In the genomic region with DNA sequence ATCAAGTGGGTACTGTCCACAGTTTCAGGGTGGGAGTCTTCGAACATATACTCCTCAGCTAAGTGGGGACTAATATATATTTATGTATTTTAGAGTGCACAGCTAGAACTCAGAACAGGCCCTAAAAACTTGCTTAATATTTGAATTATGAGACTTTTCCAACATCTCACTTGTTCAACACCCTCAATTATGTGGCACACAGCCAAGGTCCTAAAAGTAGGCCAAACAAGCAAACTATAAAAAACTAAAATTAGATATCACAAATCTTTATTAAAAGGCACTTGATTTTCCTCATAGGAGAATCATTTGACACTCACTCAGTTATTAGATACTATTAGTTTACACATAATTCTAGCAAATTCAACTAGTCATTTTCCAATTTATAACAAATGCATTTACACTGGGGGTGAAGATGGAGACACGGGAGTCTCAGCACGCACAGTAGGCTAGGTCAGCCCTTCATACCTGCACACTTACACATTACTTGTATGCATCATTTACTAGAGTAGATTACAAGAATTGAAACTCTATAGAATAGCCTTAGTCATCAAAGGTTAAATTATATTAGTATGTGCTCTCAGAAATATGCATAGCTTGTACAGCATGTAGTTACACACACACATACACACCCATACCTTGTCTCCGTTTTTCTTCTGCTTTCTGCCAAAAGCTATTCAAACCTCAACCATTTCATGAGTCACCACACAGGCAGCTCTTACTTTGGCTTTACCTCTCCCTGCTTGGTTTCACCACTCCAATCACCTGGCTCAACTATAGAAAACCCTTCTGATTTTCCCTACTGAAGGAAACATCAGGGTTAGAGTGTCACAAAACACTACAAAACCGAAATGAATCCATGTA, we compare ENCODE assay signal across 10 cellular contexts.
DNase-seq lines count a peak whose midpoint lies in the region; ATAC-seq and TF ChIP-seq lines count a peak whose summit lies in the region.
"Had no signal": no experiment of that assay in that cellular context is flagged by ENCODE, and none has a peak within 500 bp of the region (broad histone marks: within the 10 kb centered on the region; RNA-seq: fewer than 3 reads in every experiment).

No MANE protein-coding gene starts in this region.

- TF ChIP-seq EP300 in ovary (IDR thresholded peaks at IDR 0.05) = no peak

- in situ Hi-C loops in KBM-7 (cut with MboI; ENCODE audit: low pct_unique_long_range_greater_than_20kb, low sequenced_read_pairs) = no loop called here

- peaks cover 3% of the 10 kb centered on the region for H3K4me1 ChIP-seq in ovary (ENCODE audit: insufficient read depth)
- no peaks in the 10 kb centered on the region for H3K4me1 ChIP-seq in SJCRH30

- H3K27ac ChIP-seq in ovary = no peak overlapping the region
- H3K27ac ChIP-seq in SJCRH30 = no peak overlapping the region

- no peaks in the 10 kb centered on the region for H3K9me3 ChIP-seq in ovary
- no peaks in the 10 kb centered on the region for H3K9me3 ChIP-seq in SJCRH30 (replicated peaks)

- H3K36me3 ChIP-seq in ovary (no peaks in the 10 kb centered on the region), SJCRH30 (no peaks in the 10 kb centered on the region)

- peak; percentile 4 for DNase-seq in ELF-1 (ENCODE audit: low read depth, low spot score)
- DNase-seq in LoVo (ENCODE audit: low spot score) = peak; percentile 80
- peak; percentile 45 for DNase-seq in dermis blood vessel endothelial cell
- peak in 3 of 5 donors; percentile 22 to 44 (median 41) for DNase-seq in ovary
- DNase-seq in KBM-7 = no peak
- no peak for DNase-seq in SJCRH30
- DNase-seq: amygdala, DMS79 had no signal

- H3K4me3 ChIP-seq in ovary = no peak overlapping the region
- no peak overlapping the region for H3K4me3 ChIP-seq in SJCRH30

- TF ChIP-seq POLR2A in ovary (IDR thresholded peaks at IDR 0.05) = no peak

- H3K27me3 ChIP-seq in ovary (no peaks in the 10 kb centered on the region), SJCRH30 (no peaks in the 10 kb centered on the region)

- TF ChIP-seq CTCF in ovary (IDR thresholded peaks at IDR 0.05) = no peak

- ATAC-seq in GM21576 (IDR thresholded peaks at IDR 0.05; ENCODE audit: unreplicated experiment) (no peak), HG03045 (IDR thresholded peaks at IDR 0.05; ENCODE audit: unreplicated experiment) (no peak)

- intact Hi-C loops in ovary (cut with DNase I) = no loop called here

- 69 to 77% (median 75%) methylated on average over 5 of the region's 5 CpGs for WGBS in ovary, 3 donors

Comparison
In these comparisons a context has a peak if more than half of its experiments do, and no peak if none do; other contexts are left out.
1. DNase-seq: peak in ELF-1 (single experiment), LoVo (single experiment), dermis blood vessel endothelial cell (single experiment) and ovary (3 of 5); none in KBM-7 (single experiment) and SJCRH30 (0 of 2).